9 cellular contexts compared by ENCODE assay signal in genomic region chr17:44581868-44582267, GRCh38. TPM values are rescaled to one million over a fixed set of nuclear protein-coding genes. Genes with fewer than 3 reads are reported as not detected.
DNase-seq lines count a peak whose midpoint lies in the region; ATAC-seq and TF ChIP-seq lines count a peak whose summit lies in the region.
"Had no signal": no experiment of that assay in that cellular context is flagged by ENCODE, and none has a peak within 500 bp of the region (broad histone marks: within the 10 kb centered on the region; RNA-seq: fewer than 3 reads in every experiment).

No MANE protein-coding gene starts in this region.

- H3K27me3 ChIP-seq in left ventricle myocardium inferior (ENCODE audit: low read depth), result peaks cover 9% of the 10 kb centered on the region
- H3K27me3 ChIP-seq in CD8-positive, alpha-beta memory T cell (ENCODE audit: insufficient read depth, low read length, poor library complexity, severe bottlenecking), result no peaks in the 10 kb centered on the region

- no TSS peak for BruUV-seq in Calu3 (replicated peaks; lab: Mats Ljungman, UMichigan)

- H3K4me1 ChIP-seq in left ventricle myocardium inferior, result peaks cover 19% of the 10 kb centered on the region
- no peaks in the 10 kb centered on the region for H3K4me1 ChIP-seq in CD8-positive, alpha-beta memory T cell (ENCODE audit: insufficient read depth, low read length)

- peak; percentile 37 for TF ChIP-seq CTCF in Calu3 (IDR thresholded peaks at IDR 0.05; ENCODE audit: unreplicated experiment)
- TF ChIP-seq CTCF in cardiac fibroblast (IDR thresholded peaks at IDR 0.05; ENCODE audit: low read depth, low read length), result peak; percentile 33
- no peak for TF ChIP-seq CTCF in left ventricle myocardium inferior (IDR thresholded peaks at IDR 0.05; ENCODE audit: borderline replicate concordance)

- POLR2A ChIA-PET in CD8-positive, alpha-beta memory T cell (lab: Charles Lee), result no interaction called here

- intact Hi-C loops in Calu3 (cut with micrococcal nuclease; ENCODE audit: unreplicated experiment), result no loop called here
- intact Hi-C loops in left ventricle myocardium inferior (cut with micrococcal nuclease), result no loop called here

- H3K4me3 ChIP-seq in cardiac fibroblast (replicated peaks in 1 of 2; ENCODE audit: low read depth in 2 of 2, low read length in 2 of 2), result no peak overlapping the region
- no peak overlapping the region for H3K4me3 ChIP-seq in left ventricle myocardium inferior
- no peak overlapping the region for H3K4me3 ChIP-seq in CD8-positive, alpha-beta memory T cell (ENCODE audit: low read length)

- DNase-seq in 8988T, result peak; percentile 55
- peak; percentile 43 for DNase-seq in Calu3
- peak; percentile 20 for DNase-seq in NCI-H146 treated with DMSO at 0.1 percent for 48 hours (lab: John Stamatoyannopoulos, UW; ENCODE audit: unreplicated experiment)
- DNase-seq in cardiac fibroblast (ENCODE audit: low read depth in 2 of 2), result peak; percentile 30 to 32
- no peak for DNase-seq in left ventricle myocardium inferior
- DNase-seq in CD8-positive, alpha-beta memory T cell, result no peak

- no peak for ATAC-seq in HG03045 (IDR thresholded peaks at IDR 0.05; ENCODE audit: unreplicated experiment)
- no peak for ATAC-seq in esophagus mucosa

- CTCF ChIA-PET in Calu3 (lab: Charles Lee), result no interaction called here
- CTCF ChIA-PET in CD8-positive, alpha-beta memory T cell (lab: Charles Lee), result no interaction called here

- no peaks in the 10 kb centered on the region for H3K9me3 ChIP-seq in left ventricle myocardium inferior (replicated peaks)
- no peaks in the 10 kb centered on the region for H3K9me3 ChIP-seq in CD8-positive, alpha-beta memory T cell (ENCODE audit: low read length)

- no peaks in the 10 kb centered on the region for H3K36me3 ChIP-seq in left ventricle myocardium inferior
- no peaks in the 10 kb centered on the region for H3K36me3 ChIP-seq in CD8-positive, alpha-beta memory T cell (ENCODE audit: insufficient read depth, low read length)

- H3K4me3 Mint-ChIP-seq in Calu3 (ENCODE audit: low read depth, unreplicated experiment), result no peak overlapping the region
- H3K4me3 Mint-ChIP-seq in CD8-positive, alpha-beta memory T cell, result no peak overlapping the region

- H3K27ac Mint-ChIP-seq in Calu3 (ENCODE audit: unreplicated experiment), result no peak overlapping the region
- no peak overlapping the region for H3K27ac Mint-ChIP-seq in CD8-positive, alpha-beta memory T cell

- peaks cover 13% of the 10 kb centered on the region for H3K4me1 Mint-ChIP-seq in Calu3 (ENCODE audit: low read depth, unreplicated experiment)
- H3K4me1 Mint-ChIP-seq in CD8-positive, alpha-beta memory T cell, result no peaks in the 10 kb centered on the region

- H3K36me3 Mint-ChIP-seq in Calu3 (ENCODE audit: insufficient read depth, unreplicated experiment), result peaks cover under 1% of the 10 kb centered on the region
- H3K36me3 Mint-ChIP-seq in CD8-positive, alpha-beta memory T cell, result no peaks in the 10 kb centered on the region

- peaks cover 29% of the 10 kb centered on the region for H3K27me3 Mint-ChIP-seq in Calu3 (ENCODE audit: unreplicated experiment)
- H3K27me3 Mint-ChIP-seq in CD8-positive, alpha-beta memory T cell, result peaks cover 19 to 23% of the 10 kb centered on the region in 2 donors

- H3K27ac ChIP-seq in left ventricle myocardium inferior (replicated peaks), result no peak overlapping the region
- no peak overlapping the region for H3K27ac ChIP-seq in CD8-positive, alpha-beta memory T cell (ENCODE audit: low read depth, low read length)
- H3K27ac ChIP-seq: RWPE1 had no signal

- no peaks in the 10 kb centered on the region for H3K9me3 Mint-ChIP-seq in Calu3 (ENCODE audit: low read depth, unreplicated experiment)
- H3K9me3 Mint-ChIP-seq in CD8-positive, alpha-beta memory T cell, result no peaks in the 10 kb centered on the region

RNA-seq across cellular contexts. Expression of gene FZD2, which starts 24.6 kb away (rescaled TPM):
- 28.5 and 35.8 TPM in 2 replicates for total RNA-seq in Calu3 (2022)
- total RNA-seq in left ventricle myocardium inferior, result 4.0 TPM
- under 1 TPM in 1 of 2 experiments, not detected in 1; 0.11 TPM for total RNA-seq in CD8-positive, alpha-beta memory T cell
- not detected for polyA plus RNA-seq in CD8-positive, alpha-beta memory T cell
- 0.60 TPM for total RNA-seq in esophagus mucosa

Comparison
In these comparisons a context has a peak if more than half of its experiments do, and no peak if none do; other contexts are left out.
1. DNase-seq: peak in 8988T (single experiment), Calu3 (single experiment), NCI-H146 treated with DMSO at 0.1 percent for 48 hours (single experiment) and cardiac fibroblast (2 of 2); none in left ventricle myocardium inferior (single experiment) and CD8-positive, alpha-beta memory T cell (0 of 5).